Comparison of ENCODE assay signal across 14 cellular contexts in genomic region chr15:94064676-94065313, GRCh38.
DNase-seq lines count a peak whose midpoint lies in the region; ATAC-seq and TF ChIP-seq lines count a peak whose summit lies in the region.
"Had no signal": no experiment of that assay in that cellular context is flagged by ENCODE, and none has a peak within 500 bp of the region (broad histone marks: within the 10 kb centered on the region; RNA-seq: fewer than 3 reads in every experiment).

No MANE protein-coding gene starts in this region.

- peak; percentile 19; the same call in 1 of the 3 replicates for ATAC-seq in RWPE2 (ENCODE audit: low read depth)
- no peak for ATAC-seq in GM18519 (IDR thresholded peaks at IDR 0.05; ENCODE audit: low FRiP score, unreplicated experiment)
- no peak for ATAC-seq in T-cell (replicated peaks in 1 of 4)
- ATAC-seq: GM23338 had no signal

- POLR2A ChIA-PET in T-cell (lab: Charles Lee), result no interaction called here

- no peak overlapping the region for H3K4me3 Mint-ChIP-seq in T-cell
- H3K4me3 Mint-ChIP-seq: B cell; CD4-positive, alpha-beta T cell; GM23338; H9 had no signal

- H3K36me3 ChIP-seq in RWPE2 (ENCODE audit: low read depth) (no peaks in the 10 kb centered on the region), stomach smooth muscle (ENCODE audit: control insufficient read depth in 2 of 2, insufficient read depth in 2 of 2, low read length in 2 of 2) (no peaks in the 10 kb centered on the region)

- no peak overlapping the region for H3K27ac ChIP-seq in RWPE2 (ENCODE audit: poor library complexity, severe bottlenecking)
- peak overlapping the region; percentile 33 for H3K27ac ChIP-seq in epithelial cell of prostate
- H3K27ac ChIP-seq in stomach smooth muscle (ENCODE audit: low read length), result peak overlapping the region; percentile 38

- DNase-seq in RWPE2 (ENCODE audit: low spot score) (no peak), epithelial cell of prostate (ENCODE audit: low read depth, low spot score) (no peak), fibroblast of villous mesenchyme (ENCODE audit: low read depth) (peak; percentile 27), foreskin melanocyte (no peak), T-cell (no peak)
- DNase-seq: C1 segment of cervical spinal cord; Calu3; CD4-positive, alpha-beta T cell; DMS 273 treated with DMSO at 0.1 percent for 48 hours; H9 had no signal

- H3K4me1 ChIP-seq in RWPE2 (ENCODE audit: insufficient read depth, poor library complexity, severe bottlenecking) (peaks cover 8% of the 10 kb centered on the region), stomach smooth muscle (ENCODE audit: control insufficient read depth, insufficient read depth, low read length) (no peaks in the 10 kb centered on the region)

- no peaks in the 10 kb centered on the region for H3K27me3 ChIP-seq in RWPE2 (ENCODE audit: insufficient read depth, poor library complexity, severe bottlenecking)
- H3K27me3 ChIP-seq in stomach smooth muscle (ENCODE audit: control insufficient read depth in 1 of 2, insufficient read depth in 2 of 2, low read length in 2 of 2), result no peaks in the 10 kb centered on the region

- H3K4me1 Mint-ChIP-seq in T-cell, result no peaks in the 10 kb centered on the region
- H3K4me1 Mint-ChIP-seq: B cell, GM23338, H9 had no signal

- CTCF ChIA-PET in T-cell (lab: Charles Lee), result no interaction called here

- TF ChIP-seq CTCF in RWPE2 (IDR thresholded peaks at IDR 0.05; ENCODE audit: poor library complexity, severe bottlenecking) (no peak), fibroblast of villous mesenchyme (IDR thresholded peaks at IDR 0.05; ENCODE audit: insufficient read depth, low read depth, low read length) (no peak)

- no peaks in the 10 kb centered on the region for H3K36me3 Mint-ChIP-seq in T-cell

- H3K9ac ChIP-seq in stomach smooth muscle (ENCODE audit: low read length in 2 of 2), result no peak overlapping the region

- H3K27me3 Mint-ChIP-seq in T-cell, result peaks cover 18 to 26% of the 10 kb centered on the region in 2 donors

- H3K9me3 ChIP-seq in RWPE2 (ENCODE audit: severe bottlenecking), result peaks cover 2% of the 10 kb centered on the region
- H3K9me3 ChIP-seq in stomach smooth muscle (ENCODE audit: control insufficient read depth in 2 of 2, low read length in 2 of 2), result peaks cover 3 to 5% of the 10 kb centered on the region in 2 donors

- H3K9me3 Mint-ChIP-seq in T-cell, result peaks cover 4 to 9% (median 5%) of the 10 kb centered on the region in 3 donors

- no peak overlapping the region for H3K27ac Mint-ChIP-seq in T-cell
- H3K27ac Mint-ChIP-seq: B cell; CD4-positive, alpha-beta T cell; GM23338 had no signal

- H3K4me3 ChIP-seq in RWPE2 (ENCODE audit: severe bottlenecking), result no peak overlapping the region
- no peak overlapping the region for H3K4me3 ChIP-seq in fibroblast of villous mesenchyme (ENCODE audit: low read depth, low read length)
- no peak overlapping the region for H3K4me3 ChIP-seq in stomach smooth muscle (ENCODE audit: low read length in 2 of 2)
- H3K4me3 ChIP-seq: GM23338 had no signal
